ENCODE assay signal across 8 cellular contexts in the genomic region with DNA sequence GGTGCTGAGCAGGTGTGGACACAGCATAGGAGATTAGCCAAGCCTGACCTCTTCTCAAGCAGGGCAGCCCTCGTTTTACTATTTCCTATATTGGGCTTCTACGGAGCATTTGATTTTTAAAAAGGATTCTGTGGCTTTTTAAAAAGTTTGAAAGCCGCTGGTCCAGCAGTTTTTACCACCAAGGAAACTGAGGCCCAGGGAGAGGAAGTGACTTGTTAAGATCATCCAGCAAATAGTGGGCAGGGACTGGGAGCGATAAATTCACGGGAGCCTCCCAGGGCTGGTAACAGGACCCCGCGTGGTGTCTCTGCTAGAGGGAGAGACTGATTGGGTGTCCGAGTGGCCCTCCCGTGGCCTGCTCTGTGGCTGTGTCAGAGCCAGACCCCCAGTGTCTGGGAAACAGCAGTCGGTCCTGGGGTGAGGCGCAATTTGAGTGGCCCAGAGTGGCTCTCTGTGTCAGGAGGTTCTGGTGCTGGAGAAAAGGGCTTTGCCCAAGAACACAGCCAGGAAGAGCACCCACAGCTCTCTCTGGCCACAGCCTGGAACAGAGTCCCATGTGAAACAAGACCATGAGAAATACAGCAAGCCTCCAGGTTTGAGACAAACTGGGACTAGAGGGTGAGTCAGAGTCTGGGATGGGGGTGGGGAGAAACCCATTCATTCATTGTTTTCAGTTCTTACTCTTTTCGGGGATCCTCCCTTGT. TPM values are rescaled to one million over a fixed set of nuclear protein-coding genes. Genes with fewer than 3 reads are reported as not detected.
DNase-seq lines count a peak whose midpoint lies in the region; ATAC-seq and TF ChIP-seq lines count a peak whose summit lies in the region.

No MANE protein-coding gene starts in this region.

- POLR2A ChIA-PET in RWPE1 (lab: Yijun Ruan, JAX; ENCODE audit: low non-redundant PET): no interaction called here
- POLR2A ChIA-PET in MCF 10A (lab: Yijun Ruan, JAX): interaction anchor here (0.5 to 1.5 kb wide), 5 partner anchors 31 to 552 kb away, joined by 3 to 4 read pairs (median 3); no protein-coding TSS in a partner anchor

- H3K4me1 Mint-ChIP-seq in MCF 10A (ENCODE audit: insufficient read depth, unreplicated experiment): peaks cover 26% of the 10 kb centered on the region

- ATAC-seq in GM19455 (IDR thresholded peaks at IDR 0.05; ENCODE audit: unreplicated experiment): peak; percentile 12

- intact Hi-C loops in MCF 10A (cut with micrococcal nuclease): loop anchor here (5.0 kb wide), 1 partner anchor 225 kb away; no protein-coding TSS in a partner anchor

- H3K9me3 Mint-ChIP-seq in MCF 10A (ENCODE audit: unreplicated experiment): no peaks in the 10 kb centered on the region

- H3K36me3 Mint-ChIP-seq in MCF 10A (ENCODE audit: insufficient read depth, unreplicated experiment): peaks cover 22% of the 10 kb centered on the region

- no peaks in the 10 kb centered on the region for H3K27me3 Mint-ChIP-seq in MCF 10A (ENCODE audit: insufficient read depth, unreplicated experiment)

- peak overlapping the region; percentile 88 for H3K27ac ChIP-seq in RWPE1

- TF ChIP-seq CTCF in RWPE1 (conservative IDR thresholded peaks at IDR 0.05; ENCODE audit: low read depth) (no peak), MCF 10A (IDR thresholded peaks at IDR 0.05; ENCODE audit: unreplicated experiment) (no peak)

- CTCF ChIA-PET in RWPE1 (lab: Yijun Ruan, JAX) (no interaction called here), MCF 10A (lab: Yijun Ruan, JAX) (interaction anchor here (0.6 to 2.2 kb wide), 3 partner anchors 13 to 1122 kb away, joined by 3 to 7 read pairs (median 4); partner anchors contain the start of genes HDDC3 and MESP1)

- peak; percentile 86 for DNase-seq in A172 (ENCODE audit: low spot score)
- DNase-seq in RWPE1 (ENCODE audit: low spot score): peak; percentile 81
- DNase-seq in MCF 10A (ENCODE audit: unreplicated experiment): peak; percentile 86
- peak; percentile 82 for DNase-seq in kidney tubule cell (ENCODE audit: low spot score)
- peak; percentile 79 for DNase-seq in stimulated activated CD4-positive, alpha-beta T cell treated with anti-CD3 and anti-CD28 coated beads, Interleukin-4, amount 100 ng/mL, for 24 hours
- no peak for DNase-seq in Ammon's horn (ENCODE audit: low spot score)
- DNase-seq in middle frontal gyrus (ENCODE audit: extremely low spot score, low spot score): no peak

- BruUV-seq in MCF 10A (replicated peaks; lab: Mats Ljungman, UMichigan): TSS peak; percentile 35

- peak overlapping the region; percentile 42 for H3K27ac Mint-ChIP-seq in MCF 10A (ENCODE audit: low read depth, unreplicated experiment)

- H3K4me3 Mint-ChIP-seq in MCF 10A (ENCODE audit: unreplicated experiment): peak overlapping the region; percentile 79

RNA-seq across cellular contexts. Expression of gene FURIN, which starts 4.2 kb away (rescaled TPM):
- 56.1 and 60.0 TPM in 2 replicates for total RNA-seq in A172 (2014; rRNA removed; shearing (Covaris generic))
- total RNA-seq in MCF 10A (2022): 48.8 and 49.4 TPM in 2 replicates

RNA-seq across cellular contexts. Expression of gene FES, which starts 11.7 kb away (rescaled TPM):
- total RNA-seq in A172 (2014; rRNA removed; shearing (Covaris generic)): 0.12 and 0.14 TPM in 2 replicates
- total RNA-seq in MCF 10A (2022): 0.32 and 0.91 TPM in 2 replicates

RNA-seq across cellular contexts. Expression of gene MAN2A2, which starts 30.5 kb away (rescaled TPM):
- total RNA-seq in A172 (2014; rRNA removed; shearing (Covaris generic)): 7.3 and 8.0 TPM in 2 replicates
- 42.1 and 42.4 TPM in 2 replicates for total RNA-seq in MCF 10A (2022)

RNA-seq across cellular contexts. Expression of gene HDDC3, which starts 59.7 kb away (rescaled TPM):
- 11.3 and 15.4 TPM in 2 replicates for total RNA-seq in A172 (2014; rRNA removed; shearing (Covaris generic))
- total RNA-seq in MCF 10A (2022): 23.6 and 25.5 TPM in 2 replicates

Comparison
In these comparisons a context has a peak if more than half of its experiments do, and no peak if none do; other contexts are left out.
1. DNase-seq: peak in A172 (single experiment), RWPE1 (single experiment), MCF 10A (single experiment), kidney tubule cell (single experiment) and stimulated activated CD4-positive, alpha-beta T cell treated with anti-CD3 and anti-CD28 coated beads, Interleukin-4, amount 100 ng/mL, for 24 hours (single experiment); none in Ammon's horn (single experiment) and middle frontal gyrus (single experiment).